In the genomic region with DNA sequence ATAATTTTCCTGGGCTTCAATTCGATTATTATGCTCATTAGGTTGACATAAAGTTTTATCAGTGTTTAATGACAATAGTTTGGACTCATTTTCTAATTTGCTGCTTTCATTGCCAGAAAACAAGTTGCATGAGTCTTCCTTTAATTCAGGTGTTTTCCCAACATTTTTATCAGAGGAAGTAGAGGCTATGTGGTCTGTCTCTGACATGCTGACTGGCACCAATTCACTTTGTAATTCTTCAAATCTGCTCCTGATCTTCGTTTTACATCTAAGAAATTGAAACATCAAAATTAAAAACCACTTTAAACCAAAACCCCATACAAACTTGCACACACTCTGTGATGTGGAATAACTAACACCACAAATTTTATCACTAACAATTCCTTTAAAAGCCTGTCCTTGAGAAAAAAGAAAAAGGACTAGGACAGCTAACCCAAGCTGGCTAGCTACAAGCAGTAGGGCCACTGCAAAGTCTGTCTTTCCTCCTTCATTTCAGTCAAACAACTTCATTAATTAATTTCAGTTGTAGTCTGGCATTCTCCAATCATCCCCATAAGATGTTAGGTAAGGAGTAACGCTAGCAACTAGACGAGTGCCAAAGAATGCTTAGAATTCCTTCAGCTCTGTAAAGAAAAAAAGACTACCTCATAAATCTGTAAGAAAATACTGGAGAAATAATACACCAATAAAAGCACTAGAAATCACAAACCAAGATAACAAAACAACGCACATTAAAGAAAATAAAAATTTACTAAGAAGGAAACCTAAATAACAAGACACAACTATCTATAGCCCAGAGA, we compare ENCODE assay signal across 1 cellular context.
TF ChIP-seq lines count a peak whose summit lies in the region.

No MANE protein-coding gene starts in this region.

TF ChIP-seq in GM23338, 12 proteins besides CTCF, POLR2A, EP300 and RAD21:
- TF ChIP-seq ZNF331 (CRISPR knock-in tag; IDR thresholded peaks at IDR 0.05; ENCODE audit: low read depth), result no peak
- no peak for TF ChIP-seq NANOG (IDR thresholded peaks at IDR 0.05; ENCODE audit: borderline replicate concordance)
- TF ChIP-seq EZH2 (IDR thresholded peaks at IDR 0.05; ENCODE audit: low read depth, unreplicated experiment), result no peak
- TF ChIP-seq, protein P1, sequence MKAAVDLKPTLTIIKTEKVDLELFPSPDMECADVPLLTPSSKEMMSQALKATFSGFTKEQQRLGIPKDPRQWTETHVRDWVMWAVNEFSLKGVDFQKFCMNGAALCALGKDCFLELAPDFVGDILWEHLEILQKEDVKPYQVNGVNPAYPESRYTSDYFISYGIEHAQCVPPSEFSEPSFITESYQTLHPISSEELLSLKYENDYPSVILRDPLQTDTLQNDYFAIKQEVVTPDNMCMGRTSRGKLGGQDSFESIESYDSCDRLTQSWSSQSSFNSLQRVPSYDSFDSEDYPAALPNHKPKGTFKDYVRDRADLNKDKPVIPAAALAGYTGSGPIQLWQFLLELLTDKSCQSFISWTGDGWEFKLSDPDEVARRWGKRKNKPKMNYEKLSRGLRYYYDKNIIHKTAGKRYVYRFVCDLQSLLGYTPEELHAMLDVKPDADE (IDR thresholded peaks at IDR 0.05), result no peak
- no peak for TF ChIP-seq STAT1 (IDR thresholded peaks at IDR 0.05; ENCODE audit: unreplicated experiment)
- TF ChIP-seq JUNB (IDR thresholded peaks at IDR 0.05; ENCODE audit: unreplicated experiment), result no peak
- no peak for TF ChIP-seq POLR2AphosphoS5 (IDR thresholded peaks at IDR 0.05; ENCODE audit: low read depth)
- TF ChIP-seq, protein P2, sequence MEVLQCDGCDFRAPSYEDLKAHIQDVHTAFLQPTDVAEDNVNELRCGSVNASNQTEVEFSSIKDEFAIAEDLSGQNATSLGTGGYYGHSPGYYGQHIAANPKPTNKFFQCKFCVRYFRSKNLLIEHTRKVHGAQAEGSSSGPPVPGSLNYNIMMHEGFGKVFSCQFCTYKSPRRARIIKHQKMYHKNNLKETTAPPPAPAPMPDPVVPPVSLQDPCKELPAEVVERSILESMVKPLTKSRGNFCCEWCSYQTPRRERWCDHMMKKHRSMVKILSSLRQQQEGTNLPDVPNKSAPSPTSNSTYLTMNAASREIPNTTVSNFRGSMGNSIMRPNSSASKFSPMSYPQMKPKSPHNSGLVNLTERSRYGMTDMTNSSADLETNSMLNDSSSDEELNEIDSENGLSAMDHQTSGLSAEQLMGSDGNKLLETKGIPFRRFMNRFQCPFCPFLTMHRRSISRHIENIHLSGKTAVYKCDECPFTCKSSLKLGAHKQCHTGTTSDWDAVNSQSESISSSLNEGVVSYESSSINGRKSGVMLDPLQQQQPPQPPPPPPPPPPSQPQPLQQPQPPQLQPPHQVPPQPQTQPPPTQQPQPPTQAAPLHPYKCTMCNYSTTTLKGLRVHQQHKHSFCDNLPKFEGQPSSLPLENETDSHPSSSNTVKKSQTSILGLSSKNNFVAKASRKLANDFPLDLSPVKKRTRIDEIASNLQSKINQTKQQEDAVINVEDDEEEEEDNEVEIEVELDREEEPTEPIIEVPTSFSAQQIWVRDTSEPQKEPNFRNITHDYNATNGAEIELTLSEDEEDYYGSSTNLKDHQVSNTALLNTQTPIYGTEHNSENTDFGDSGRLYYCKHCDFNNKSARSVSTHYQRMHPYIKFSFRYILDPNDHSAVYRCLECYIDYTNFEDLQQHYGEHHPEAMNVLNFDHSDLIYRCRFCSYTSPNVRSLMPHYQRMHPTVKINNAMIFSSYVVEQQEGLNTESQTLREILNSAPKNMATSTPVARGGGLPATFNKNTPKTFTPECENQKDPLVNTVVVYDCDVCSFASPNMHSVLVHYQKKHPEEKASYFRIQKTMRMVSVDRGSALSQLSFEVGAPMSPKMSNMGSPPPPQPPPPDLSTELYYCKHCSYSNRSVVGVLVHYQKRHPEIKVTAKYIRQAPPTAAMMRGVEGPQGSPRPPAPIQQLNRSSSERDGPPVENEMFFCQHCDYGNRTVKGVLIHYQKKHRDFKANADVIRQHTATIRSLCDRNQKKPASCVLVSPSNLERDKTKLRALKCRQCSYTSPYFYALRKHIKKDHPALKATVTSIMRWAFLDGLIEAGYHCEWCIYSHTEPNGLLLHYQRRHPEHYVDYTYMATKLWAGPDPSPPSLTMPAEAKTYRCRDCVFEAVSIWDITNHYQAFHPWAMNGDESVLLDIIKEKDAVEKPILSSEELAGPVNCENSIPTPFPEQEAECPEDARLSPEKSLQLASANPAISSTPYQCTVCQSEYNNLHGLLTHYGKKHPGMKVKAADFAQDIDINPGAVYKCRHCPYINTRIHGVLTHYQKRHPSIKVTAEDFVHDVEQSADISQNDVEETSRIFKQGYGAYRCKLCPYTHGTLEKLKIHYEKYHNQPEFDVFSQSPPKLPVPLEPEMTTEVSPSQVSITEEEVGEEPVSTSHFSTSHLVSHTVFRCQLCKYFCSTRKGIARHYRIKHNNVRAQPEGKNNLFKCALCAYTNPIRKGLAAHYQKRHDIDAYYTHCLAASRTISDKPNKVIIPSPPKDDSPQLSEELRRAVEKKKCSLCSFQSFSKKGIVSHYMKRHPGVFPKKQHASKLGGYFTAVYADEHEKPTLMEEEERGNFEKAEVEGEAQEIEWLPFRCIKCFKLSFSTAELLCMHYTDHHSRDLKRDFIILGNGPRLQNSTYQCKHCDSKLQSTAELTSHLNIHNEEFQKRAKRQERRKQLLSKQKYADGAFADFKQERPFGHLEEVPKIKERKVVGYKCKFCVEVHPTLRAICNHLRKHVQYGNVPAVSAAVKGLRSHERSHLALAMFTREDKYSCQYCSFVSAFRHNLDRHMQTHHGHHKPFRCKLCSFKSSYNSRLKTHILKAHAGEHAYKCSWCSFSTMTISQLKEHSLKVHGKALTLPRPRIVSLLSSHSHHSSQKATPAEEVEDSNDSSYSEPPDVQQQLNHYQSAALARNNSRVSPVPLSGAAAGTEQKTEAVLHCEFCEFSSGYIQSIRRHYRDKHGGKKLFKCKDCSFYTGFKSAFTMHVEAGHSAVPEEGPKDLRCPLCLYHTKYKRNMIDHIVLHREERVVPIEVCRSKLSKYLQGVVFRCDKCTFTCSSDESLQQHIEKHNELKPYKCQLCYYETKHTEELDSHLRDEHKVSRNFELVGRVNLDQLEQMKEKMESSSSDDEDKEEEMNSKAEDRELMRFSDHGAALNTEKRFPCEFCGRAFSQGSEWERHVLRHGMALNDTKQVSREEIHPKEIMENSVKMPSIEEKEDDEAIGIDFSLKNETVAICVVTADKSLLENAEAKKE (CRISPR knock-in tag; IDR thresholded peaks at IDR 0.05), result no peak
- TF ChIP-seq ZNF114 (CRISPR knock-in tag; IDR thresholded peaks at IDR 0.05), result no peak
- TF ChIP-seq, protein P3, sequence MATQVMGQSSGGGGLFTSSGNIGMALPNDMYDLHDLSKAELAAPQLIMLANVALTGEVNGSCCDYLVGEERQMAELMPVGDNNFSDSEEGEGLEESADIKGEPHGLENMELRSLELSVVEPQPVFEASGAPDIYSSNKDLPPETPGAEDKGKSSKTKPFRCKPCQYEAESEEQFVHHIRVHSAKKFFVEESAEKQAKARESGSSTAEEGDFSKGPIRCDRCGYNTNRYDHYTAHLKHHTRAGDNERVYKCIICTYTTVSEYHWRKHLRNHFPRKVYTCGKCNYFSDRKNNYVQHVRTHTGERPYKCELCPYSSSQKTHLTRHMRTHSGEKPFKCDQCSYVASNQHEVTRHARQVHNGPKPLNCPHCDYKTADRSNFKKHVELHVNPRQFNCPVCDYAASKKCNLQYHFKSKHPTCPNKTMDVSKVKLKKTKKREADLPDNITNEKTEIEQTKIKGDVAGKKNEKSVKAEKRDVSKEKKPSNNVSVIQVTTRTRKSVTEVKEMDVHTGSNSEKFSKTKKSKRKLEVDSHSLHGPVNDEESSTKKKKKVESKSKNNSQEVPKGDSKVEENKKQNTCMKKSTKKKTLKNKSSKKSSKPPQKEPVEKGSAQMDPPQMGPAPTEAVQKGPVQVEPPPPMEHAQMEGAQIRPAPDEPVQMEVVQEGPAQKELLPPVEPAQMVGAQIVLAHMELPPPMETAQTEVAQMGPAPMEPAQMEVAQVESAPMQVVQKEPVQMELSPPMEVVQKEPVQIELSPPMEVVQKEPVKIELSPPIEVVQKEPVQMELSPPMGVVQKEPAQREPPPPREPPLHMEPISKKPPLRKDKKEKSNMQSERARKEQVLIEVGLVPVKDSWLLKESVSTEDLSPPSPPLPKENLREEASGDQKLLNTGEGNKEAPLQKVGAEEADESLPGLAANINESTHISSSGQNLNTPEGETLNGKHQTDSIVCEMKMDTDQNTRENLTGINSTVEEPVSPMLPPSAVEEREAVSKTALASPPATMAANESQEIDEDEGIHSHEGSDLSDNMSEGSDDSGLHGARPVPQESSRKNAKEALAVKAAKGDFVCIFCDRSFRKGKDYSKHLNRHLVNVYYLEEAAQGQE (IDR thresholded peaks at IDR 0.05; ENCODE audit: unreplicated experiment), result no peak
- TF ChIP-seq EZH2phosphoT487 (IDR thresholded peaks at IDR 0.05; ENCODE audit: unreplicated experiment), result no peak
